Comparison of ENCODE assay signal across 9 cellular contexts in the genomic region with DNA sequence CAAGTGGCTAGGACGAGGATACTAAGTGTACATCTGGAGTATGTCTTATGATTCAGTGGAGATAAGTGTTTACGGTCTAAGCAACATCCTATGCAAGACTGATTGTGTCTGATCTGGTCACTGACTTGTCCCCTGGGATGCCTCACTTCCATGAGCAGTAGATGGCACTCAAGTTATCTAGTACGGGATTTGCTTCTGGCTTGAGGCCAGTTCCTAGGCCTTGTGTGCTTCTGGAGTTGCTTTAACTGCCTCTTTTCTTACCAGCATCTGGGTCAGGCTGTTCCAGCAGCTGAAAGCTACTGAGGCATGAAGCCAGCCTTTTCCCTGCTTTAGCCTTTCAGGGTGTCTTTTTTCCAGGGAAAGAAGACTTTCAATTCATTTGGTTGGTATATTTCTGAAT. TPM values are rescaled to one million over a fixed set of nuclear protein-coding genes. Genes with fewer than 3 reads are reported as not detected.
DNase-seq lines count a peak whose midpoint lies in the region; ATAC-seq and TF ChIP-seq lines count a peak whose summit lies in the region.
"Had no signal": no experiment of that assay in that cellular context is flagged by ENCODE, and none has a peak within 500 bp of the region (broad histone marks: within the 10 kb centered on the region; RNA-seq: fewer than 3 reads in every experiment).

No MANE protein-coding gene starts in this region.

- POLR2A ChIA-PET in A673 (lab: Charles Lee; ENCODE audit: low non-redundant PET) (no interaction called here), IMR-90 (lab: Charles Lee; ENCODE audit: unreplicated experiment) (no interaction called here)

- H2BK12ac ChIP-seq in neuronal stem cell (ENCODE audit: low read length), result no peak overlapping the region

- H3K23ac ChIP-seq in IMR-90 (ENCODE audit: low read depth, low read length), result no peak overlapping the region
- no peak overlapping the region for H3K23ac ChIP-seq in neuronal stem cell (ENCODE audit: low read depth, low read length, poor library complexity)

- ATAC-seq in IMR-90 (ENCODE audit: low read depth) (peak; percentile 27), GM18870 (IDR thresholded peaks at IDR 0.05; ENCODE audit: unreplicated experiment) (no peak), HG02678 (IDR thresholded peaks at IDR 0.05; ENCODE audit: unreplicated experiment) (no peak), GM21737 (IDR thresholded peaks at IDR 0.05; ENCODE audit: unreplicated experiment) (no peak)

- TF ChIP-seq CTCF in A673 (conservative IDR thresholded peaks at IDR 0.05; ENCODE audit: low read depth, low read length) (peak; percentile 37), IMR-90 (conservative IDR thresholded peaks at IDR 0.05; ENCODE audit: low read depth, low read length) (no peak)

- H3K79me1 ChIP-seq in IMR-90 (ENCODE audit: low read depth in 1 of 2, low read length in 2 of 2) (peaks cover 0 to 13% of the 10 kb centered on the region in 2 experiments; a peak in 2 of 4 replicates), neuronal stem cell (ENCODE audit: low read depth, low read length) (peaks cover 2% of the 10 kb centered on the region)

- no peak overlapping the region for H3K4me3 ChIP-seq in A673 (ENCODE audit: low read depth, low read length, poor library complexity, severe bottlenecking)
- no peak overlapping the region for H3K4me3 ChIP-seq in IMR-90 (ENCODE audit: insufficient read depth, low read depth, low read length)
- H3K4me3 ChIP-seq in adipocyte (ENCODE audit: low read length), result no peak overlapping the region
- no peak overlapping the region for H3K4me3 ChIP-seq in neuronal stem cell (ENCODE audit: low read length in 2 of 2)
- H3K4me3 ChIP-seq: MG63 had no signal

- no peak overlapping the region for H4K8ac ChIP-seq in IMR-90 (ENCODE audit: low read depth in 2 of 2, low read length in 2 of 2)
- H4K8ac ChIP-seq in neuronal stem cell (ENCODE audit: low read depth, low read length), result no peak overlapping the region

- in situ Hi-C loops in IMR-90 (cut with MboI; ENCODE audit: low sequenced_read_pairs), result no loop called here

- H4K5ac ChIP-seq in IMR-90 (ENCODE audit: low read depth, low read length), result no peak overlapping the region

- no peaks in the 10 kb centered on the region; the same call in 1 of the 2 replicates for H4K20me1 ChIP-seq in IMR-90 (ENCODE audit: insufficient read depth, low read length)

- H2AFZ ChIP-seq in IMR-90 (replicated peaks; ENCODE audit: low read length, poor library complexity), result no peak overlapping the region
- no peak overlapping the region for H2AFZ ChIP-seq in neuronal stem cell (ENCODE audit: low read length)

- H3K27ac ChIP-seq in A673 (ENCODE audit: low read depth, low read length, poor library complexity, severe bottlenecking) (no peak overlapping the region), IMR-90 (ENCODE audit: insufficient read depth, low read length) (no peak overlapping the region), neuronal stem cell (replicated peaks; ENCODE audit: low read length) (no peak overlapping the region)

- DNase-seq in A673 (ENCODE audit: low spot score) (peak; percentile 76), IMR-90 (peak; percentile 16), adipocyte (ENCODE audit: low read depth) (peak; percentile 6), kidney tubule cell (ENCODE audit: low spot score) (peak; percentile 67), neuronal stem cell (ENCODE audit: low spot score) (no peak)
- DNase-seq: MG63 had no signal

- no peaks in the 10 kb centered on the region for H3K27me3 ChIP-seq in A673 (replicated peaks; ENCODE audit: insufficient read depth, low read depth, low read length, poor library complexity)
- H3K27me3 ChIP-seq in IMR-90 (ENCODE audit: control insufficient read depth, insufficient read depth, low read length), result no peaks in the 10 kb centered on the region
- no peaks in the 10 kb centered on the region for H3K27me3 ChIP-seq in adipocyte (replicated peaks; ENCODE audit: control insufficient read depth, insufficient read depth, low read length)
- no peaks in the 10 kb centered on the region for H3K27me3 ChIP-seq in neuronal stem cell (ENCODE audit: control insufficient read depth in 3 of 3, insufficient read depth in 3 of 3, low read depth in 1 of 3, low read length in 3 of 3)
- H3K27me3 ChIP-seq: MG63 had no signal

- no peak for TF ChIP-seq RAD21 in IMR-90 (IDR thresholded peaks at IDR 0.05; ENCODE audit: low read length)

- no peak overlapping the region for H3K18ac ChIP-seq in IMR-90 (ENCODE audit: low read depth, low read length)
- H3K18ac ChIP-seq in neuronal stem cell (ENCODE audit: low read length), result no peak overlapping the region

- BruUV-seq in A673 (replicated peaks; lab: Mats Ljungman, UMichigan) (no TSS peak), IMR-90 (replicated peaks; lab: Mats Ljungman, UMichigan) (no TSS peak)

- no peaks in the 10 kb centered on the region for H3K9me1 ChIP-seq in IMR-90 (ENCODE audit: insufficient read depth, low read length)

- no peak overlapping the region for H2BK20ac ChIP-seq in IMR-90 (ENCODE audit: low read depth, low read length)

- H3K36me3 ChIP-seq in A673 (ENCODE audit: insufficient read depth, low read length, poor library complexity, severe bottlenecking) (peaks cover 92% of the 10 kb centered on the region), IMR-90 (ENCODE audit: control insufficient read depth, insufficient read depth, low read length) (peaks cover 85% of the 10 kb centered on the region), adipocyte (ENCODE audit: control insufficient read depth, insufficient read depth, low read length, severe bottlenecking) (peaks cover 96% of the 10 kb centered on the region), neuronal stem cell (replicated peaks in 1 of 2; ENCODE audit: control insufficient read depth in 2 of 2, insufficient read depth in 2 of 2, low read length in 2 of 2) (peaks cover 69 to 99% of the 10 kb centered on the region in 2 donors)

- no peak overlapping the region for H3K56ac ChIP-seq in IMR-90 (ENCODE audit: extremely low read depth, insufficient read depth, low read length)

- dilution Hi-C loops in IMR-90 (cut with HindIII; ENCODE audit: low sequenced_read_pairs, unreplicated experiment), result no loop called here

- WGBS in IMR-90 (ENCODE audit: extremely low coverage in 2 of 2, insufficient read length in 1 of 2), 2 experiments, result no CpG with 5 or more reads among the region's 3 CpGs
- no CpG with 5 or more reads among the region's 3 CpGs for WGBS in neuronal stem cell (ENCODE audit: extremely low coverage in 2 of 2, insufficient read length in 2 of 2, insufficient replicate concordance in 1 of 2), 2 donors

- no peak for TF ChIP-seq POLR2A in IMR-90 (IDR thresholded peaks at IDR 0.05; ENCODE audit: low read depth, low read length)

- no peak overlapping the region for H3K14ac ChIP-seq in IMR-90 (replicated peaks; ENCODE audit: low read depth, low read length)
- no peak overlapping the region for H3K14ac ChIP-seq in neuronal stem cell (ENCODE audit: low read length)

- H3K9ac ChIP-seq in IMR-90 (ENCODE audit: low read depth, low read length) (no peak overlapping the region), adipocyte (ENCODE audit: low read length) (no peak overlapping the region), neuronal stem cell (ENCODE audit: low read depth, low read length, poor library complexity) (no peak overlapping the region)

- H2AK9ac ChIP-seq in IMR-90 (replicated peaks; ENCODE audit: low read depth, low read length, poor library complexity), result no peak overlapping the region

- no peak overlapping the region for H2BK5ac ChIP-seq in IMR-90 (ENCODE audit: low read depth, low read length, poor library complexity, severe bottlenecking)
- H2BK5ac ChIP-seq in neuronal stem cell (ENCODE audit: low read length), result no peak overlapping the region

- H3K4me1 ChIP-seq in A673 (ENCODE audit: insufficient read depth, low read length, poor library complexity, severe bottlenecking) (no peaks in the 10 kb centered on the region), IMR-90 (ENCODE audit: control insufficient read depth, insufficient read depth, low read length) (no peaks in the 10 kb centered on the region), adipocyte (ENCODE audit: control insufficient read depth, insufficient read depth, low read length) (peaks cover 13% of the 10 kb centered on the region), neuronal stem cell (ENCODE audit: control insufficient read depth in 2 of 2, insufficient read depth in 1 of 2, low read depth in 1 of 2, low read length in 2 of 2) (no peaks in the 10 kb centered on the region)

- H2AK5ac ChIP-seq in IMR-90 (ENCODE audit: low read depth, low read length) (no peak overlapping the region), neuronal stem cell (ENCODE audit: low read depth, low read length) (no peak overlapping the region)

- CTCF ChIA-PET in A673 (lab: Charles Lee) (no interaction called here), IMR-90 (lab: Yijun Ruan, JAX) (no interaction called here)

- H2BK15ac ChIP-seq in IMR-90 (ENCODE audit: low read depth, low read length), result no peak overlapping the region
- H2BK15ac ChIP-seq in neuronal stem cell (ENCODE audit: low read length), result no peak overlapping the region

- no peaks in the 10 kb centered on the region for H3K9me3 ChIP-seq in A673 (ENCODE audit: low read depth, low read length, poor library complexity, severe bottlenecking)
- no peaks in the 10 kb centered on the region for H3K9me3 ChIP-seq in IMR-90 (ENCODE audit: control insufficient read depth, insufficient read depth, low read length)
- H3K9me3 ChIP-seq in adipocyte (ENCODE audit: control insufficient read depth, low read length), result no peaks in the 10 kb centered on the region
- no peaks in the 10 kb centered on the region for H3K9me3 ChIP-seq in neuronal stem cell (replicated peaks in 1 of 2; ENCODE audit: control insufficient read depth in 2 of 2, insufficient read depth in 1 of 2, low read depth in 1 of 2, low read length in 2 of 2)
- H3K9me3 ChIP-seq: MG63 had no signal

- H4K91ac ChIP-seq in IMR-90 (ENCODE audit: insufficient read depth, low read depth, low read length) (no peak overlapping the region), neuronal stem cell (ENCODE audit: low read depth, low read length, poor library complexity) (no peak overlapping the region)

- H3K4me2 ChIP-seq in IMR-90 (ENCODE audit: low read depth, low read length), result no peak overlapping the region
- no peak overlapping the region for H3K4me2 ChIP-seq in neuronal stem cell (ENCODE audit: insufficient read depth, low read length, poor library complexity, severe bottlenecking)

- H3K4ac ChIP-seq in IMR-90 (ENCODE audit: low read depth, low read length), result no peak overlapping the region
- no peak overlapping the region for H3K4ac ChIP-seq in neuronal stem cell (ENCODE audit: low read length)

- intact Hi-C loops in A673 (cut with micrococcal nuclease; ENCODE audit: unreplicated experiment), result no loop called here
- intact Hi-C loops in IMR-90 (cut with micrococcal nuclease), result no loop called here

- H2BK120ac ChIP-seq in IMR-90 (ENCODE audit: low read depth, low read length) (no peak overlapping the region), neuronal stem cell (ENCODE audit: low read depth, low read length) (no peak overlapping the region)

RNA-seq across cellular contexts. Expression of a gene that starts 23.0 kb away (rescaled TPM):
- total RNA-seq in A673 (2021) (103 and 105 TPM in 2 replicates), IMR-90 (2012; rRNA removed) (44.8 and 45.0 TPM in 2 replicates)
- polyA plus RNA-seq in IMR-90 (2012; rRNA removed), result 40.0 and 41.4 TPM in 2 replicates
- polyA plus RNA-seq in IMR-90 (2012; cell fraction: cytosol; rRNA removed), result 18.2 and 20.2 TPM in 2 replicates
- polyA plus RNA-seq in IMR-90 (2012; cell fraction: nucleus; rRNA removed; ENCODE audit: low replicate concordance), result 66.1 and 72.1 TPM in 2 replicates
- polyA plus RNA-seq in neuronal stem cell (2013, experiment 1 of 2), result 20.8 TPM
- 20.2 TPM for polyA plus RNA-seq in neuronal stem cell (2013, experiment 2 of 2)

RNA-seq across cellular contexts. Expression of a gene that starts 23.3 kb away (rescaled TPM):
- total RNA-seq in A673 (2021), result 41.1 and 41.6 TPM in 2 replicates
- 79.2 and 81.7 TPM in 2 replicates for total RNA-seq in IMR-90 (2012; rRNA removed)
- 76.0 and 80.8 TPM in 2 replicates for polyA plus RNA-seq in IMR-90 (2012; rRNA removed)
- 67.2 and 90.4 TPM in 2 replicates for polyA plus RNA-seq in IMR-90 (2012; cell fraction: cytosol; rRNA removed)
- polyA plus RNA-seq in IMR-90 (2012; cell fraction: nucleus; rRNA removed; ENCODE audit: low replicate concordance), result 22.7 and 43.7 TPM in 2 replicates
- 45.0 TPM for polyA plus RNA-seq in neuronal stem cell (2013, experiment 1 of 2)
- polyA plus RNA-seq in neuronal stem cell (2013, experiment 2 of 2), result 46.4 TPM

RNA-seq across cellular contexts. Expression of a gene that starts 26.7 kb away (rescaled TPM):
- total RNA-seq in A673 (2021) (4.6 and 7.8 TPM in 2 replicates), IMR-90 (2012; rRNA removed) (0.28 and 0.36 TPM in 2 replicates)
- 1.7 and 3.0 TPM in 2 replicates for polyA plus RNA-seq in IMR-90 (2012; rRNA removed)
- polyA plus RNA-seq in IMR-90 (2012; cell fraction: cytosol; rRNA removed), result 1.4 and 1.6 TPM in 2 replicates
- polyA plus RNA-seq in IMR-90 (2012; cell fraction: nucleus; rRNA removed; ENCODE audit: low replicate concordance), result 14.3 and 16.5 TPM in 2 replicates
- polyA plus RNA-seq in neuronal stem cell (2013, experiment 1 of 2), result 24.4 TPM
- polyA plus RNA-seq in neuronal stem cell (2013, experiment 2 of 2), result 25.2 TPM

RNA-seq across cellular contexts. Expression of a gene that starts 32.7 kb away (rescaled TPM):
- total RNA-seq in A673 (2021), result 158 and 165 TPM in 2 replicates
- total RNA-seq in IMR-90 (2012; rRNA removed), result 304 and 351 TPM in 2 replicates
- 374 and 387 TPM in 2 replicates for polyA plus RNA-seq in IMR-90 (2012; rRNA removed)
- polyA plus RNA-seq in IMR-90 (2012; cell fraction: cytosol; rRNA removed), result 274 and 575 TPM in 2 replicates
- polyA plus RNA-seq in IMR-90 (2012; cell fraction: nucleus; rRNA removed; ENCODE audit: low replicate concordance), result 417 and 521 TPM in 2 replicates
- polyA plus RNA-seq in neuronal stem cell (2013, experiment 1 of 2), result 76.6 TPM
- polyA plus RNA-seq in neuronal stem cell (2013, experiment 2 of 2), result 73.6 TPM

RNA-seq across cellular contexts. Expression of a gene that starts 34.8 kb away (rescaled TPM):
- total RNA-seq in A673 (2021) (1,563 and 1,683 TPM in 2 replicates), IMR-90 (2012; rRNA removed) (572 and 596 TPM in 2 replicates)
- 958 and 1,004 TPM in 2 replicates for polyA plus RNA-seq in IMR-90 (2012; rRNA removed)
- 180 and 421 TPM in 2 replicates for polyA plus RNA-seq in IMR-90 (2012; cell fraction: cytosol; rRNA removed)
- 47.7 and 402 TPM in 2 replicates for polyA plus RNA-seq in IMR-90 (2012; cell fraction: nucleus; rRNA removed; ENCODE audit: low replicate concordance)
- polyA plus RNA-seq in neuronal stem cell (2013, experiment 1 of 2), result 3,397 TPM
- polyA plus RNA-seq in neuronal stem cell (2013, experiment 2 of 2), result 3,279 TPM
